Comparison of ENCODE assay signal across 8 cellular contexts in genomic region chr13:50991624-50992610, GRCh38.
DNase-seq lines count a peak whose midpoint lies in the region; ATAC-seq, FAIRE-seq and TF ChIP-seq lines count a peak whose summit lies in the region.

No MANE protein-coding gene starts in this region.

- H4K8ac ChIP-seq in H1 (ENCODE audit: extremely low read depth, insufficient read depth, low read length): no peak overlapping the region

- 0 out of 2 replicates have a peak overlapping the region, but pooled peaks have one; percentile 73 for H2AFZ ChIP-seq in H1 (ENCODE audit: low read length)

- no peak for TF ChIP-seq CTCF in H1 (IDR thresholded peaks at IDR 0.05; ENCODE audit: control extremely low read depth in 1 of 3, insufficient read depth in 1 of 3, low read depth in 1 of 3, low read length in 3 of 3)

- no peak for TF ChIP-seq POLR2A in H1 (IDR thresholded peaks at IDR 0.05; ENCODE audit: control extremely low read depth in 1 of 2, low read depth in 2 of 2, low read length in 2 of 2)

- FAIRE-seq in H1 (lab: Jason Lieb, UNC): no peak

- no peak overlapping the region for H3K27ac ChIP-seq in H1 (ENCODE audit: low read depth, low read length)

- WGBS in H1 (ENCODE audit: extremely low coverage in 1 of 2, insufficient coverage in 1 of 2, insufficient read length in 1 of 2, insufficient replicate concordance in 2 of 2, low coverage in 1 of 2, low lambda C conversion rate in 2 of 2, missing lambda C conversion rate in 1 of 2), 2 experiments: 87% methylated on average over 9 of the region's 9 CpGs; no CpG with 5 or more reads in 1 of the 2 experiments

- no peak overlapping the region for H3K14ac ChIP-seq in H1 (ENCODE audit: insufficient read length)

- H2BK20ac ChIP-seq in H1 (ENCODE audit: low read length): no peak overlapping the region

- H3K79me2 ChIP-seq in H1 (ENCODE audit: control insufficient read depth in 1 of 2, insufficient read depth in 2 of 2, low read length in 2 of 2): no peaks in the 10 kb centered on the region

- H2AK5ac ChIP-seq in H1 (ENCODE audit: low read depth, low read length): no peak overlapping the region

- H3K56ac ChIP-seq in H1 (replicated peaks; ENCODE audit: insufficient read length, low read depth, low read length): no peak overlapping the region

- POLR2A ChIA-PET in H1 (lab: Charles Lee; ENCODE audit: partially characterized antibody): interaction anchor here (1.1 to 2.5 kb wide), 2 partner anchors 10 to 25 kb away, joined by 3 to 12 read pairs; no protein-coding TSS in a partner anchor

- H2BK5ac ChIP-seq in H1 (ENCODE audit: low read depth, low read length): peak overlapping the region; percentile 8; the same call in 1 of the 2 replicates

- peak; percentile 65 to 67 for DNase-seq in Kasumi-1 (lab: John Stamatoyannopoulos, UW)
- DNase-seq in H1 (ENCODE audit: low read depth in 1 of 2, low spot score in 2 of 2): no peak
- no peak for DNase-seq in GOT3 (lab: John Stamatoyannopoulos, UW)
- no peak for DNase-seq in NCI-H774 (lab: John Stamatoyannopoulos, UW)
- no peak for DNase-seq in central memory CD4-positive, alpha-beta T cell
- no peak for DNase-seq in NCI-H2227 (lab: John Stamatoyannopoulos, UW; ENCODE audit: unreplicated experiment)

- CTCF ChIA-PET in H1 (lab: Charles Lee; ENCODE audit: partially characterized antibody): interaction anchor here (0.8 to 5.0 kb wide), 9 partner anchors 9 to 134 kb away, joined by 3 to 25 read pairs (median 5); no protein-coding TSS in a partner anchor

- H3K4me2 ChIP-seq in H1 (ENCODE audit: insufficient read depth in 1 of 2, low read depth in 2 of 2, low read length in 2 of 2): peak overlapping the region in 1 of 2 experiments; percentile 35; a peak in 1 of 4 replicates

- no peak overlapping the region for H4K5ac ChIP-seq in H1 (ENCODE audit: insufficient read length, low read depth, low read length)

- no peaks in the 10 kb centered on the region for H3K23me2 ChIP-seq in H1 (ENCODE audit: low read depth, low read length)

- no peak overlapping the region for H3K23ac ChIP-seq in H1 (ENCODE audit: insufficient read length)

- H3K18ac ChIP-seq in H1 (ENCODE audit: extremely low read depth, low read length): no peak overlapping the region

- peak; percentile 82 for ATAC-seq in GM18517 (IDR thresholded peaks at IDR 0.05; ENCODE audit: unreplicated experiment)
- peak; percentile 79 for ATAC-seq in GM21528 (IDR thresholded peaks at IDR 0.05; ENCODE audit: low FRiP score, unreplicated experiment)

- H3K36me3 ChIP-seq in H1 (ENCODE audit: control insufficient read depth in 2 of 4, insufficient read depth in 4 of 4, low read length in 3 of 4): no peaks in the 10 kb centered on the region

- peak overlapping the region; percentile 20; the same call in 1 of the 2 replicates for H2BK15ac ChIP-seq in H1 (ENCODE audit: low read length)

- peaks cover 0 to 1% of the 10 kb centered on the region in 2 experiments for H4K20me1 ChIP-seq in H1 (replicated peaks in 1 of 2; ENCODE audit: control insufficient read depth in 1 of 2, insufficient read depth in 2 of 2, low read length in 2 of 2)

- H4K91ac ChIP-seq in H1 (replicated peaks; ENCODE audit: insufficient read length, low read length): peak overlapping the region; percentile 4

- no peaks in the 10 kb centered on the region for H3K79me1 ChIP-seq in H1 (ENCODE audit: low read depth, low read length)

- TF ChIP-seq EP300 in H1 (IDR thresholded peaks at IDR 0.05; ENCODE audit: borderline replicate concordance in 1 of 2, low read depth in 2 of 2, low read length in 2 of 2): no peak

- H3K4ac ChIP-seq in H1 (replicated peaks; ENCODE audit: insufficient read length, low read depth, low read length): no peak overlapping the region

- H2BK120ac ChIP-seq in H1 (replicated peaks; ENCODE audit: low read depth, low read length): no peak overlapping the region

- no peak for TF ChIP-seq RAD21 in H1 (IDR thresholded peaks at IDR 0.05 in 1 of 2, conservative IDR thresholded peaks at IDR 0.05 in 1 of 2; ENCODE audit: low read depth in 2 of 2, low read length in 2 of 2)

- no peak overlapping the region for H3K9ac ChIP-seq in H1 (replicated peaks in 1 of 4; ENCODE audit: extremely low read depth in 1 of 4, low read depth in 3 of 4, low read length in 3 of 4)

- H3K4me1 ChIP-seq in H1 (replicated peaks in 1 of 4; ENCODE audit: control insufficient read depth in 3 of 4, insufficient read depth in 4 of 4, low read length in 3 of 4): peaks cover 0 to 12% (median 8%) of the 10 kb centered on the region in 4 experiments

- no peak overlapping the region for H3K4me3 ChIP-seq in H1 (ENCODE audit: extremely low read depth in 1 of 4, insufficient read depth in 2 of 4, low read depth in 3 of 4, low read length in 4 of 4)

- no peaks in the 10 kb centered on the region for H3K9me3 ChIP-seq in H1 (ENCODE audit: insufficient read depth in 2 of 2, low read depth in 1 of 2, low read length in 1 of 2)

- peaks cover 0 to 7% (median 5%) of the 10 kb centered on the region in 4 experiments; a peak in 3 of 7 replicates for H3K27me3 ChIP-seq in H1 (replicated peaks in 1 of 4; ENCODE audit: control insufficient read depth in 3 of 4, extremely low read depth in 1 of 4, insufficient read depth in 3 of 4, low read length in 3 of 4)

- no peak overlapping the region for H2BK12ac ChIP-seq in H1 (ENCODE audit: low read depth, low read length)

TF ChIP-seq in H1, 55 proteins besides CTCF, POLR2A, EP300 and RAD21:
- TF ChIP-seq POLR2AphosphoS5 (IDR thresholded peaks at IDR 0.05; ENCODE audit: low read depth, low read length) (no peak), TBP (IDR thresholded peaks at IDR 0.05; ENCODE audit: low read depth, low read length) (no peak), RFX5 (IDR thresholded peaks at IDR 0.05; ENCODE audit: borderline replicate concordance, low read depth, low read length) (no peak), CHD2 (IDR thresholded peaks at IDR 0.05; ENCODE audit: low read length) (no peak), SAP30 (IDR thresholded peaks at IDR 0.05; ENCODE audit: insufficient read depth, insufficient replicate concordance, low read length) (no peak), SUZ12 (IDR thresholded peaks at IDR 0.05; ENCODE audit: low read length) (no peak), CHD1 (IDR thresholded peaks at IDR 0.05; ENCODE audit: low read depth, low read length) (no peak), BACH1 (IDR thresholded peaks at IDR 0.05; ENCODE audit: low read length) (no peak), HDAC2 (IDR thresholded peaks at IDR 0.05; ENCODE audit: borderline replicate concordance in 1 of 2, low read depth in 2 of 2, low read length in 2 of 2) (no peak), KDM5A (IDR thresholded peaks at IDR 0.05; ENCODE audit: low read length) (no peak), TEAD4 (IDR thresholded peaks at IDR 0.05; ENCODE audit: low read depth, low read length) (no peak), CREB1 (IDR thresholded peaks at IDR 0.05) (no peak), RNF2 (IDR thresholded peaks at IDR 0.05; ENCODE audit: borderline replicate concordance, low read depth, low read length, missing control alignments, poor library complexity, severe bottlenecking) (no peak), RBBP5 (IDR thresholded peaks at IDR 0.05; ENCODE audit: borderline replicate concordance, low read depth, low read length) (no peak), NANOG (IDR thresholded peaks at IDR 0.05; ENCODE audit: insufficient read depth, low read depth, low read length, poor library complexity, severe bottlenecking) (no peak), CBX5 (IDR thresholded peaks at IDR 0.05; ENCODE audit: low read depth, low read length) (no peak), BCL11A (IDR thresholded peaks at IDR 0.05; ENCODE audit: low read depth in 2 of 2, low read length in 2 of 2) (no peak), BRCA1 (IDR thresholded peaks at IDR 0.05; ENCODE audit: low read depth, low read length) (no peak), GTF2F1 (IDR thresholded peaks at IDR 0.05; ENCODE audit: borderline replicate concordance, low read depth, low read length) (no peak), CBX8 (IDR thresholded peaks at IDR 0.05; ENCODE audit: borderline replicate concordance, low read depth, low read length) (no peak)

Comparison
In these comparisons a context has a peak if more than half of its experiments do, and no peak if none do; other contexts are left out.
1. DNase-seq: peak in Kasumi-1 (2 of 2); none in H1 (0 of 2), GOT3 (single experiment), NCI-H774 (single experiment), central memory CD4-positive, alpha-beta T cell (single experiment) and NCI-H2227 (single experiment).